In the genomic region with DNA sequence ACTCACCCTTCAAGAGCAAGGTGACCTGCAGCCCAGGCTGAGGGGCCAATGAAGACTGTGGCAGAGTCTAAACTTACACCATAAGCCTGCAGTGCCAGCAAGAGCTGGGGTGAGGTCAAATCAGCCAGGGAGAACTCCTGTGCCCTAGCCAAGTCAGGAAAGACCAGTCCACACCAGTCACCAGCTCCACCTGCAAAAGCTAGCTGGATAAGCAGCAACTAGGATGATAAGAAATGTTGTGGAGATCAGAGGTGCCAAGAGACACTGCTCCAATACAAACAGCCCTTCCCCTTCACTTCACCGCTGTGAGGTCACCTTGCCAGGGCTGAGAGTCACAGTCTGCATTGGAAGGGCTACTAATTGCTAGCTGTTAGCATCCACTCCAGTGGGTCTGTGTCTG, we compare ENCODE assay signal across 10 cellular contexts. TPM values are rescaled to one million over a fixed set of nuclear protein-coding genes. Genes with fewer than 3 reads are reported as not detected.
A peak's percentile ranks its signal among the peaks of the same experiment; 100 is the strongest.
DNase-seq lines count a peak whose midpoint lies in the region; ATAC-seq and TF ChIP-seq lines count a peak whose summit lies in the region.
"Had no signal": no experiment of that assay in that cellular context is flagged by ENCODE, and none has a peak within 500 bp of the region (broad histone marks: within the 10 kb centered on the region; RNA-seq: fewer than 3 reads in every experiment).

No MANE protein-coding gene starts in this region.

- no peak for TF ChIP-seq CTCF in OCI-LY1 (IDR thresholded peaks at IDR 0.05; ENCODE audit: low read length)
- no peak for TF ChIP-seq CTCF in RWPE1 (conservative IDR thresholded peaks at IDR 0.05; ENCODE audit: low read depth)

- H3K36me3 ChIP-seq in OCI-LY1 (ENCODE audit: insufficient read depth, low read length) (no peaks in the 10 kb centered on the region), mucosa of stomach (ENCODE audit: control insufficient read depth, insufficient read depth, low read length) (no peaks in the 10 kb centered on the region)

- H3K27me3 ChIP-seq in OCI-LY1 (ENCODE audit: insufficient read depth, low read length) (no peaks in the 10 kb centered on the region), mucosa of stomach (ENCODE audit: control insufficient read depth, insufficient read depth, low read length) (no peaks in the 10 kb centered on the region)

- ATAC-seq in GM18907 (IDR thresholded peaks at IDR 0.05; ENCODE audit: unreplicated experiment) (peak; percentile 24), HG02763 (IDR thresholded peaks at IDR 0.05; ENCODE audit: unreplicated experiment) (peak; percentile 7), GM19328 (IDR thresholded peaks at IDR 0.05; ENCODE audit: unreplicated experiment) (no peak)

- no peak for DNase-seq in G401 (ENCODE audit: low spot score)
- no peak for DNase-seq in NCI-H446 (lab: John Stamatoyannopoulos, UW)
- no peak for DNase-seq in RWPE1 (ENCODE audit: low spot score)
- DNase-seq: hypothalamus had no signal

- H3F3A ChIP-seq in OCI-LY1 (ENCODE audit: insufficient read depth, low read length), result no peaks in the 10 kb centered on the region

- in situ Hi-C loops in G401 (cut with HindIII; ENCODE audit: low sequenced_read_pairs), result no loop called here

- H3K9ac ChIP-seq in OCI-LY1 (ENCODE audit: low read length) (no peak overlapping the region; the same call in 1 of the 2 replicates), mucosa of stomach (ENCODE audit: low read length) (peak overlapping the region; percentile 1)

- H3K27ac ChIP-seq in OCI-LY1 (ENCODE audit: low read depth, low read length, poor library complexity, severe bottlenecking) (peak overlapping the region; percentile 53), RWPE1 (no peak overlapping the region)

- H3K4me3 ChIP-seq in OCI-LY1 (ENCODE audit: low read depth, low read length, poor library complexity, severe bottlenecking), result no peak overlapping the region
- H3K4me3 ChIP-seq in mucosa of stomach (ENCODE audit: low read length), result no peak overlapping the region

- CTCF ChIA-PET in RWPE1 (lab: Yijun Ruan, JAX), result interaction anchor here (0.5 kb wide), 1 partner anchor 61 kb away, joined by 3 read pairs; no protein-coding TSS in a partner anchor

- H3K79me2 ChIP-seq in OCI-LY1 (ENCODE audit: insufficient read depth, low read length), result no peaks in the 10 kb centered on the region

- peak overlapping the region; percentile 35 for H3K4me2 ChIP-seq in OCI-LY1 (ENCODE audit: low read length)

- H2AFZ ChIP-seq in OCI-LY1 (ENCODE audit: low read length), result no peak overlapping the region

- peaks cover 56% of the 10 kb centered on the region for H3K4me1 ChIP-seq in OCI-LY1 (ENCODE audit: insufficient read depth, low read length, severe bottlenecking)
- peaks cover 29% of the 10 kb centered on the region for H3K4me1 ChIP-seq in mucosa of stomach (ENCODE audit: control insufficient read depth, insufficient read depth, low read length)

- H3K9me3 ChIP-seq in OCI-LY1 (ENCODE audit: low read length) (no peaks in the 10 kb centered on the region), mucosa of stomach (ENCODE audit: control insufficient read depth, low read length) (no peaks in the 10 kb centered on the region)

- POLR2A ChIA-PET in RWPE1 (lab: Yijun Ruan, JAX; ENCODE audit: low non-redundant PET), result no interaction called here

- no peaks in the 10 kb centered on the region for H3K9me2 ChIP-seq in OCI-LY1 (ENCODE audit: low read depth, low read length)

- no peaks in the 10 kb centered on the region for H4K20me1 ChIP-seq in OCI-LY1 (ENCODE audit: insufficient read depth, low read length)

RNA-seq across cellular contexts. Expression of a gene that starts 31.3 kb away (rescaled TPM):
- total RNA-seq in G401 (2014; rRNA removed; shearing (Covaris generic)), result 0.14 and 0.31 TPM in 2 replicates

RNA-seq across cellular contexts. Expression of a gene that starts 31.4 kb away (rescaled TPM):
- not detected in 2 replicates for total RNA-seq in G401 (2014; rRNA removed; shearing (Covaris generic))
- total RNA-seq: dermis microvascular lymphatic vessel endothelial cell had no signal
